ENCODE assay signal across 28 cellular contexts in the genomic region with DNA sequence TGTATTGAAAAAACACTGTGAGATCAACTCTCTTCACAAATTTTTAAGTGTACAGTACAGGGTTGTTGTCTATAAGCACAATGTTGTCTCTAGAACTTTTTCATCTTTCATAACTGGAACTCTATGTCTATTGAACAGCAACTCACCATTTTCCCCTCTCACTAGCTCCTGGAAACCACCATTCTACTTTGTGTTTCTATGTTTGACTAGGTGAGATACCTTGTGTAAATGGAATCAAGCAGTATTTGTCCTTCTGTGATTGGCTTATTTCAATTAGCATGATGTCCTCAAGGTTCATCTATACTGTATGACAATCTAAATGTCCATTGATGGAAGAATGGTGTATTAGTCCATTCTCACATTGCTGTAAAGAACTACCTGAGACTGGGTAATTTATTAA.
DNase-seq lines count a peak whose midpoint lies in the region; ATAC-seq and TF ChIP-seq lines count a peak whose summit lies in the region.
"Had no signal": no experiment of that assay in that cellular context is flagged by ENCODE, and none has a peak within 500 bp of the region (broad histone marks: within the 10 kb centered on the region; RNA-seq: fewer than 3 reads in every experiment).

No MANE protein-coding gene starts in this region.

- H3K27ac Mint-ChIP-seq in Caco-2 (ENCODE audit: unreplicated experiment) = peak overlapping the region; percentile 92
- H3K27ac Mint-ChIP-seq: activated CD8-positive, alpha-beta T cell treated with anti-CD3 and anti-CD28 coated beads, Interleukin-2, amount 10 ng/mL, durations not matched to agents 7 days and 5 days; activated naive CD4-positive, alpha-beta T cell treated with anti-CD3 and anti-CD28 coated beads for 36 hours; CD14-positive monocyte; dendritic cell treated with granulocyte-macrophage colony-stimulating factor and Interleukin-4, amounts not matched to agents 40 ng/mL and 50 ng/mL, for 4 days; endodermal cell; stimulated activated naive B cell treated with anti-CD40 and anti-IgM and Interleukin-4, amounts not matched to agents 10 μg/mL and 1 μg/mL and 100 μg/mL, for 72 hours; T-helper 17 cell had no signal

- BruUV-seq in Caco-2 (replicated peaks; lab: Mats Ljungman, UMichigan) = TSS peak; percentile 92

- no peak for TF ChIP-seq CTCF in Caco-2 (IDR thresholded peaks at IDR 0.05; ENCODE audit: insufficient read depth in 1 of 2, low read depth in 1 of 2, low read length in 1 of 2, severe bottlenecking in 1 of 2, unreplicated experiment in 1 of 2)
- no peak for TF ChIP-seq CTCF in psoas muscle (IDR thresholded peaks at IDR 0.05)

- peaks cover 6% of the 10 kb centered on the region for H3K36me3 Mint-ChIP-seq in Caco-2 (ENCODE audit: insufficient read depth, unreplicated experiment)
- H3K36me3 Mint-ChIP-seq: CD14-positive monocyte; stimulated activated naive B cell treated with anti-CD40 and anti-IgM and Interleukin-4, amounts not matched to agents 10 μg/mL and 1 μg/mL and 100 μg/mL, for 72 hours had no signal

- H3K4me3 Mint-ChIP-seq in Caco-2 (ENCODE audit: unreplicated experiment) = peak overlapping the region; percentile 45
- H3K4me3 Mint-ChIP-seq: activated CD8-positive, alpha-beta T cell treated with anti-CD3 and anti-CD28 coated beads, Interleukin-2, amount 10 ng/mL, durations not matched to agents 7 days and 5 days; activated naive CD4-positive, alpha-beta T cell treated with anti-CD3 and anti-CD28 coated beads for 36 hours; CD14-positive monocyte; central memory CD8-positive, alpha-beta T cell; dendritic cell treated with granulocyte-macrophage colony-stimulating factor and Interleukin-4, amounts not matched to agents 40 ng/mL and 50 ng/mL, for 4 days; endodermal cell; stimulated activated naive B cell treated with anti-CD40 and anti-IgM and Interleukin-4, amounts not matched to agents 10 μg/mL and 1 μg/mL and 100 μg/mL, for 72 hours; T-helper 17 cell had no signal

- H3K4me1 ChIP-seq in Caco-2 (peaks cover 40% of the 10 kb centered on the region), psoas muscle (no peaks in the 10 kb centered on the region)
- H3K4me1 ChIP-seq: adrenal gland, upper lobe of left lung had no signal

- intact Hi-C loops in Caco-2 (cut with micrococcal nuclease; ENCODE audit: unreplicated experiment) = loop anchor here (1.0 to 10.0 kb wide), 5 partner anchors 15 to 489 kb away; partner anchors contain the start of gene MANEA
- intact Hi-C loops in psoas muscle (cut with DNase I) = no loop called here
- intact Hi-C loops in sciatic nerve (cut with DNase I) = no loop called here

- H3K36me3 ChIP-seq in Caco-2 (ENCODE audit: control insufficient read depth, insufficient read depth, low read length) (no peaks in the 10 kb centered on the region), psoas muscle (ENCODE audit: insufficient read depth in 1 of 2, low read depth in 1 of 2) (no peaks in the 10 kb centered on the region)
- H3K36me3 ChIP-seq: adrenal gland, upper lobe of left lung had no signal

- H3K27me3 ChIP-seq in Caco-2 (replicated peaks; ENCODE audit: control insufficient read depth, insufficient read depth, low read length) (no peaks in the 10 kb centered on the region), psoas muscle (ENCODE audit: insufficient read depth in 3 of 3, low read length in 2 of 3) (no peaks in the 10 kb centered on the region)
- H3K27me3 ChIP-seq: adrenal gland, upper lobe of left lung had no signal

- POLR2A ChIA-PET in Caco-2 (lab: Charles Lee) = interaction anchor here (0.6 to 1.0 kb wide), 2 partner anchors 51 to 228 kb away, joined by 3 to 6 read pairs; partner anchors contain the start of gene MANEA

- H3K9me3 ChIP-seq in Caco-2 = peaks cover 5% of the 10 kb centered on the region; the same call in 1 of the 2 replicates
- H3K9me3 ChIP-seq in psoas muscle = no peaks in the 10 kb centered on the region
- H3K9me3 ChIP-seq: adrenal gland, upper lobe of left lung had no signal

- ATAC-seq in GM19035 (IDR thresholded peaks at IDR 0.05; ENCODE audit: unreplicated experiment) (peak; percentile 48), HG02852 (IDR thresholded peaks at IDR 0.05; ENCODE audit: unreplicated experiment) (peak; percentile 61), HG03442 (IDR thresholded peaks at IDR 0.05; ENCODE audit: unreplicated experiment) (peak; percentile 41), psoas muscle (no peak), sciatic nerve (no peak), HG03196 (IDR thresholded peaks at IDR 0.05; ENCODE audit: unreplicated experiment) (no peak)
- ATAC-seq: activated CD8-positive, alpha-beta T cell treated with anti-CD3 and anti-CD28 coated beads, Interleukin-2, amount 10 ng/mL, durations not matched to agents 7 days and 5 days; PC-3; Right ventricle myocardium inferior; stimulated activated naive B cell treated with anti-CD40 and anti-IgM and Interleukin-4, amounts not matched to agents 10 μg/mL and 1 μg/mL and 100 μg/mL, for 72 hours; T-helper 17 cell had no signal

- CTCF ChIA-PET in Caco-2 (lab: Charles Lee) = no interaction called here

- H3K27me3 Mint-ChIP-seq in Caco-2 (ENCODE audit: insufficient read depth, unreplicated experiment) = no peaks in the 10 kb centered on the region
- H3K27me3 Mint-ChIP-seq: central memory CD8-positive, alpha-beta T cell; dendritic cell treated with granulocyte-macrophage colony-stimulating factor and Interleukin-4, amounts not matched to agents 40 ng/mL and 50 ng/mL, for 4 days; stimulated activated naive B cell treated with anti-CD40 and anti-IgM and Interleukin-4, amounts not matched to agents 10 μg/mL and 1 μg/mL and 100 μg/mL, for 72 hours; T-helper 17 cell had no signal

- H3K4me3 ChIP-seq in Caco-2 (ENCODE audit: low read depth, low read length) (no peak overlapping the region), psoas muscle (no peak overlapping the region)
- H3K4me3 ChIP-seq: adrenal gland, GM23248, skin epidermis, upper lobe of left lung had no signal

- peaks cover 10% of the 10 kb centered on the region for H3K4me1 Mint-ChIP-seq in Caco-2 (ENCODE audit: low read depth, unreplicated experiment)
- H3K4me1 Mint-ChIP-seq: CD14-positive monocyte; central memory CD8-positive, alpha-beta T cell; stimulated activated naive B cell treated with anti-CD40 and anti-IgM and Interleukin-4, amounts not matched to agents 10 μg/mL and 1 μg/mL and 100 μg/mL, for 72 hours; T-helper 17 cell had no signal

- peaks cover 21% of the 10 kb centered on the region for H3K9me3 Mint-ChIP-seq in Caco-2 (ENCODE audit: unreplicated experiment)
- H3K9me3 Mint-ChIP-seq: activated naive CD4-positive, alpha-beta T cell treated with anti-CD3 and anti-CD28 coated beads for 36 hours; central memory CD8-positive, alpha-beta T cell; dendritic cell treated with granulocyte-macrophage colony-stimulating factor and Interleukin-4, amounts not matched to agents 40 ng/mL and 50 ng/mL, for 4 days; endodermal cell; stimulated activated naive B cell treated with anti-CD40 and anti-IgM and Interleukin-4, amounts not matched to agents 10 μg/mL and 1 μg/mL and 100 μg/mL, for 72 hours had no signal

- DNase-seq in Caco-2 (peak in 1 of 2 experiments; percentile 16), psoas muscle (no peak), sciatic nerve (ENCODE audit: low spot score) (no peak), HCEC 1CT (no peak)
- DNase-seq: activated CD8-positive, alpha-beta T cell treated with anti-CD3 and anti-CD28 coated beads, Interleukin-2, amount 10 ng/mL, durations not matched to agents 7 days and 5 days; activated naive CD4-positive, alpha-beta T cell treated with anti-CD3 and anti-CD28 coated beads for 36 hours; adrenal gland; DMS79; endodermal cell; GM23248; Karpas-422; mesenchymal stem cell; NCI-H2029; NCI-H526; NK-92 treated with Interleukin-12 subunit alpha and Interleukin-12 subunit beta, amount 100 ng/mL, for 24 hours; stimulated activated naive B cell treated with anti-CD40 and anti-IgM and Interleukin-4, amounts not matched to agents 10 μg/mL and 1 μg/mL and 100 μg/mL, for 72 hours; T-helper 17 cell; upper lobe of left lung had no signal

- no peak overlapping the region for H3K27ac ChIP-seq in psoas muscle
- H3K27ac ChIP-seq: adrenal gland, GM23248, skin epidermis, upper lobe of left lung had no signal

Comparison
In these comparisons a context has a peak if more than half of its experiments do, and no peak if none do; other contexts are left out.
1. ATAC-seq: peak in GM19035 (single experiment), HG02852 (single experiment) and HG03442 (single experiment); none in psoas muscle (0 of 4), sciatic nerve (single experiment) and HG03196 (single experiment).